In the genomic region with DNA sequence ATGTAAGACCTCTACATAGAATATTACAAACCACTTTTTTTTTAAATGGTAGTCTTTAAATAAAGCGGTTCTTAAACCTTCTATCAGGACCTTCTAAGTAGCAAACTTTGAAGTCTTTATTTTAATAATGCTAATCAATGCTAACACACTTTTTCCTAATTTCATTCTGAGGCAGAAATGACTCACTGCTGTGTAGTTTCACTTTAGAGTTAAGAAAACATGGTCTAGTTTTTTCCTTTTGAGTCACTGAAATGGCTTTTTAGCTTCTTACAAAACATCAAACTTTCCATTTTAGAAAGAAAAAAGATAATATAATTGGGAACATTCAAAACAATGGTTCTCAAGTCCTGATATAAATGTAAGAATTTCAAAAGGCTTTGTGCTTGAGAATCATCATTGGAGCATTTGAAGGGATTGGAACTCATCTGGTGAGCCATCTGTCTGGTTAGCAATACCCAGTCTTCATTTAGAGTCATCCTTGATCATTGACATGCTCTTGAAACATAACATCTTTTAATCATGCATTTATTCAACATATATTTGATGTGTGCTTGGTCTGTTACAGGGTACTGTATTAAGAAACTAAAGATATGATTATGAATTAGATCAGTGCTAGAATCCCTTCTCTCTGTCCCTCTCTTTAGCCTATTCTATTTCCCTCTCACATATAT, we compare ENCODE assay signal across 17 cellular contexts.
DNase-seq lines count a peak whose midpoint lies in the region; ATAC-seq, FAIRE-seq and TF ChIP-seq lines count a peak whose summit lies in the region.
"Had no signal": no experiment of that assay in that cellular context is flagged by ENCODE, and none has a peak within 500 bp of the region (broad histone marks: within the 10 kb centered on the region; RNA-seq: fewer than 3 reads in every experiment).

No MANE protein-coding gene starts in this region.

- DNase-seq in GM12865 (ENCODE audit: low read depth) (peak; percentile 2), amniotic stem cell (lab: John Stamatoyannopoulos, UW) (peak; percentile 38), SW 1271 (lab: John Stamatoyannopoulos, UW) (no peak), GM12892 (ENCODE audit: insufficient read length) (no peak)
- no peak for DNase-seq in activated CD8-positive, alpha-beta memory T cell treated with anti-CD3 and anti-CD28 coated beads, Interleukin-2, amount 50 U/mL, for 4 hours
- DNase-seq: activated CD4-positive, alpha-beta T cell treated with anti-CD3 and anti-CD28 coated beads, Interleukin-2, amount 50 U/mL, for 48 hours; activated naive CD4-positive, alpha-beta T cell treated with anti-CD3 and anti-CD28 coated beads for 36 hours; DMS79 treated with DMSO at 0.1 percent for 48 hours; hippocampal formation; left lung; NCI-H1930; NCI-H69; T-helper 17 cell had no signal

- TF ChIP-seq POLR2A in GM12892 (IDR thresholded peaks at IDR 0.05; ENCODE audit: low read depth, low read length): no peak

- peak; percentile 86 for FAIRE-seq in islet of Langerhans (lab: Jason Lieb, UNC)
- FAIRE-seq in GM12892 (lab: Jason Lieb, UNC): no peak

- no peak overlapping the region for H3K4me3 ChIP-seq in GM12865 (ENCODE audit: low read depth, low read length)
- H3K4me3 ChIP-seq: BLaER1, left lung had no signal

- ATAC-seq in HG02870 (IDR thresholded peaks at IDR 0.05; ENCODE audit: unreplicated experiment): peak; percentile 84
- no peak for ATAC-seq in HG03159 (IDR thresholded peaks at IDR 0.05; ENCODE audit: unreplicated experiment)
- ATAC-seq: left lung, T-helper 17 cell had no signal

- no peak for TF ChIP-seq CTCF in GM12865 (IDR thresholded peaks at IDR 0.05; ENCODE audit: insufficient read depth, low read depth, low read length, missing control alignments)

Comparison
In these comparisons a context has a peak if more than half of its experiments do, and no peak if none do; other contexts are left out.
1. DNase-seq: peak in GM12865 (single experiment) and amniotic stem cell (single experiment); none in SW 1271 (0 of 2), activated CD8-positive, alpha-beta memory T cell treated with anti-CD3 and anti-CD28 coated beads, Interleukin-2, amount 50 U/mL, for 4 hours (single experiment) and GM12892 (single experiment).